9 cellular contexts compared by ENCODE assay signal in the genomic region with DNA sequence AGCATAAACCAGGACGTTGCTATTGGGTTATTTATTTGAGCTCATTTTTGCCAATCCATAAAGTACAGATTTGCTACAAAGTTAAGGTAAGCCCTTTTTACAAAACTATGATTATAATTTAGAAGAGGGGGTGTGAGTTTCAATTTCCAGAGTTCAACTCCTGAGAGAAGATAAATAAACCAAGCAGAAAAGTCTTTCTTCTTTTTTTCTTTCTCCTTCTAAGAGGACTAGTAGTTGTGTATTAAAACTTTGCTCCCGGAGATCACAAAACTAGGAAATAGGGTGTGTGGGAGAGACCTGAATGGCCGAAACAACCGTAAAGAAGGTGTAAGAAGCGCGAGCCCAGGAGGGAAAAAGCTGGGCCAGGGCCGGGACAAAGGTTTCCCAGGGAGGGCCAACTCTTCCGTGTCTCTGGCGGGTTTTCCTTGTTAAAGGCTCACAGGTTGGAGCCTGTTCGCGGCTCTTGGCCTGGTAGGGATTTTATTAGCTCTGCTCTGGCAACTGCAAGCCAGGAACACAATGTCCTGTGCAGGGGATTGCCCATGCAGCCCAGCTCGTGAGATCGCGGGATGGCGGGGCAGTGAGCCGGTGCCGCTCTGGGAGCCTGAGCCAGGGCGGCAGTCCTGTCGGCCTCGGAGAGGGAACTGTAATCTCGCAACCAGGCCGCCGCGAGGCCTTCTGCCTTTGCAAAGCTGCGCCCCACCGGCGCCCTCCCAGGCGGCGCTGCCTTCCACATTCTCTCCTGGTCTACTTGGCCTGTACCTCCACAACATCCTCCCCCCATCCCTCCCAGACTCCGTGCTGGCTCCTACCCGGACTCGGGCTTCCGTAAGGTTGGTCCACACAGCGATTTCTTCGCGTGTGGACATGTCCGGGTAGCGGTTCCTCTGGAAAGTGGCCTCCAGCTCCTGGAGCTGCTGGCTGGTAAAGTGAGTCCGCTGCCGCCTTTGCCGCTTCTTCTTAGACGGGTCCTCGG. TPM values are rescaled to one million over a fixed set of nuclear protein-coding genes. Genes with fewer than 3 reads are reported as not detected.
DNase-seq lines count a peak whose midpoint lies in the region; ATAC-seq and TF ChIP-seq lines count a peak whose summit lies in the region.
"Had no signal": no experiment of that assay in that cellular context is flagged by ENCODE, and none has a peak within 500 bp of the region (broad histone marks: within the 10 kb centered on the region; RNA-seq: fewer than 3 reads in every experiment).

No MANE protein-coding gene starts in this region.

- H3K36me3 ChIP-seq in SK-N-SH (replicated peaks in 1 of 2; ENCODE audit: control insufficient read depth in 1 of 2, insufficient read depth in 2 of 2, low read length in 1 of 2) (no peaks in the 10 kb centered on the region), right atrium auricular region (no peaks in the 10 kb centered on the region), skeletal muscle tissue (ENCODE audit: control insufficient read depth in 3 of 3, insufficient read depth in 3 of 3, low read length in 3 of 3) (peaks cover 0 to 2% (median 0%) of the 10 kb centered on the region in 3 donors)

- peaks cover 94% of the 10 kb centered on the region for H3K27me3 ChIP-seq in SK-N-SH (ENCODE audit: insufficient read depth)
- peaks cover 0 to 14% of the 10 kb centered on the region in 2 donors for H3K27me3 ChIP-seq in right atrium auricular region
- H3K27me3 ChIP-seq in skeletal muscle tissue (ENCODE audit: control insufficient read depth in 3 of 3, insufficient read depth in 3 of 3, low read length in 3 of 3) = peaks cover 21 to 49% (median 31%) of the 10 kb centered on the region in 3 donors

- H3K9ac ChIP-seq in SK-N-SH = no peak overlapping the region
- H3K9ac ChIP-seq in skeletal muscle tissue (ENCODE audit: low read depth in 1 of 3, low read length in 3 of 3) = peak overlapping the region; percentile 89 to 96 (median 90)

- H3K9me2 ChIP-seq in SK-N-SH = no peaks in the 10 kb centered on the region

- H3F3A ChIP-seq in SK-N-SH (replicated peaks; ENCODE audit: insufficient read depth) = no peaks in the 10 kb centered on the region

- peak overlapping the region; percentile 50; the same call in 1 of the 2 replicates for H3K4me2 ChIP-seq in SK-N-SH
- H3K4me2 ChIP-seq: A549 had no signal

- no peaks in the 10 kb centered on the region for H3K79me2 ChIP-seq in SK-N-SH (ENCODE audit: insufficient read depth)

- H3K4me1 ChIP-seq in SK-N-SH (ENCODE audit: control insufficient read depth in 1 of 2, insufficient read depth in 2 of 2, low read depth in 1 of 2, low read length in 1 of 2) (peaks cover 0 to 4% of the 10 kb centered on the region in 2 experiments; a peak in 1 of 4 replicates), right atrium auricular region (peaks cover 0 to 34% of the 10 kb centered on the region in 2 donors), skeletal muscle tissue (ENCODE audit: control insufficient read depth in 3 of 3, insufficient read depth in 3 of 3, low read length in 3 of 3) (peaks cover 13 to 30% (median 25%) of the 10 kb centered on the region in 3 donors)
- H3K4me1 ChIP-seq: A549 had no signal

- no peak for TF ChIP-seq EP300 in SK-N-SH (IDR thresholded peaks at IDR 0.05; ENCODE audit: borderline replicate concordance in 1 of 2, low read depth in 1 of 2, low read length in 1 of 2)

- H3K27ac ChIP-seq in SK-N-SH (ENCODE audit: low read depth in 2 of 2, low read length in 1 of 2) (no peak overlapping the region), right atrium auricular region (peak overlapping the region; percentile 84 to 92), skeletal muscle tissue (ENCODE audit: low read depth, low read length) (peak overlapping the region; percentile 95)
- H3K27ac ChIP-seq: A549 had no signal

- H3K9me3 ChIP-seq in SK-N-SH (no peaks in the 10 kb centered on the region), right atrium auricular region (no peaks in the 10 kb centered on the region), skeletal muscle tissue (ENCODE audit: control insufficient read depth in 3 of 3, low read length in 3 of 3) (no peaks in the 10 kb centered on the region)
- H3K9me3 ChIP-seq: A549 had no signal

- TF ChIP-seq RAD21 in SK-N-SH (IDR thresholded peaks at IDR 0.05; ENCODE audit: low read length) = no peak

- no peak overlapping the region; a peak in 2 of 4 replicates for H3K4me3 ChIP-seq in SK-N-SH (ENCODE audit: low read depth in 2 of 2, low read length in 1 of 2)
- H3K4me3 ChIP-seq in right atrium auricular region = peak overlapping the region; percentile 50 to 62
- H3K4me3 ChIP-seq in skeletal muscle tissue (ENCODE audit: low read length in 3 of 3) = peak overlapping the region; percentile 82 to 88 (median 84)
- H3K4me3 ChIP-seq: A549 had no signal

- CTCF ChIA-PET in SK-N-SH (lab: Yijun Ruan, JAX) = interaction anchor here (0.7 to 4.6 kb wide), 3 partner anchors 12 to 1614 kb away, joined by 3 to 29 read pairs (median 4); no protein-coding TSS in a partner anchor

- H4K20me1 ChIP-seq in SK-N-SH (ENCODE audit: insufficient read depth) = no peaks in the 10 kb centered on the region

- 0 out of 2 replicates have a peak, but pooled peaks have one; percentile 13 for TF ChIP-seq CTCF in SK-N-SH (IDR thresholded peaks at IDR 0.05)
- TF ChIP-seq CTCF in right atrium auricular region (IDR thresholded peaks at IDR 0.05) = no peak

- POLR2A ChIA-PET in SK-N-SH (lab: Yijun Ruan, JAX) = no interaction called here

- DNase-seq in NCI-H1417 (lab: John Stamatoyannopoulos, UW) = peak in 2 of 3 experiments; percentile 69 to 72
- no peak for DNase-seq in NCI-H1417 treated with DMSO at 0.1 percent for 48 hours (lab: John Stamatoyannopoulos, UW)
- peak; percentile 66 for DNase-seq in SK-N-SH
- no peak for DNase-seq in right atrium auricular region (ENCODE audit: low spot score)
- no peak for DNase-seq in NCI-H128 (lab: John Stamatoyannopoulos, UW; ENCODE audit: unreplicated experiment)
- no peak for DNase-seq in 8988T

- 15% methylated on average over 33 of the region's 43 CpGs for WGBS in SK-N-SH (ENCODE audit: low lambda C conversion rate)

- no peak for ATAC-seq in HG02588 (IDR thresholded peaks at IDR 0.05; ENCODE audit: unreplicated experiment)
- ATAC-seq: A549 had no signal

- H2AFZ ChIP-seq in SK-N-SH (ENCODE audit: low read depth) = no peak overlapping the region

TF ChIP-seq in SK-N-SH, 30 proteins besides CTCF, POLR2A, EP300 and RAD21:
- TF ChIP-seq EZH2phosphoT487 (IDR thresholded peaks at IDR 0.05; ENCODE audit: borderline replicate concordance, low read depth) (0 out of 2 replicates have a peak, but pooled peaks have one; percentile 60), PBX3 (IDR thresholded peaks at IDR 0.05) (no peak), RXRA (IDR thresholded peaks at IDR 0.05; ENCODE audit: borderline replicate concordance, low read depth) (no peak), GATA2 (CRISPR knock-in tag; IDR thresholded peaks at IDR 0.05) (no peak)

RNA-seq across cellular contexts. Expression of gene PITX2, which starts 2.2 kb away (rescaled TPM):
- not detected in 2 replicates for polyA plus RNA-seq in SK-N-SH (2012; rRNA removed)
- polyA plus RNA-seq in SK-N-SH (2012; cell fraction: cytosol; rRNA removed) = not detected in 2 replicates
- not detected in 2 replicates for polyA plus RNA-seq in SK-N-SH (2012; cell fraction: nucleus; rRNA removed)
- 10 to 100 TPM in 1 of 2 donors, under 1 TPM in 1; 0.24 to 25.4 TPM for total RNA-seq in right atrium auricular region
- total RNA-seq in skeletal muscle tissue = 16.2 TPM

Comparison
In these comparisons a context has a peak if more than half of its experiments do, and no peak if none do; other contexts are left out.
1. DNase-seq: peak in NCI-H1417 (2 of 3) and SK-N-SH (single experiment); none in NCI-H1417 treated with DMSO at 0.1 percent for 48 hours (single experiment), right atrium auricular region (single experiment), NCI-H128 (single experiment) and 8988T (single experiment).
2. H3K27ac ChIP-seq: peak in right atrium auricular region (2 of 2) and skeletal muscle tissue (single experiment); none in SK-N-SH (0 of 2).
3. H3K4me3 ChIP-seq: peak in right atrium auricular region (2 of 2) and skeletal muscle tissue (3 of 3); none in SK-N-SH (0 of 2).